In genomic region chr2:226424971-226425370, GRCh38 we compare ENCODE assay signal across 21 cellular contexts.
DNase-seq lines count a peak whose midpoint lies in the region; ATAC-seq, FAIRE-seq and TF ChIP-seq lines count a peak whose summit lies in the region.
"Had no signal": no experiment of that assay in that cellular context is flagged by ENCODE, and none has a peak within 500 bp of the region (broad histone marks: within the 10 kb centered on the region; RNA-seq: fewer than 3 reads in every experiment).

No MANE protein-coding gene starts in this region.

- POLR2A ChIA-PET in HepG2 (lab: Yijun Ruan, JAX) = no interaction called here

- peak overlapping the region; percentile 60 for H3K4me3 Mint-ChIP-seq in T-helper 17 cell
- H3K4me3 Mint-ChIP-seq: CD4-positive, CD25-positive, alpha-beta regulatory T cell; stimulated activated naive CD8-positive, alpha-beta T cell treated with anti-CD3 and anti-CD28 coated beads, Interleukin-15, Interleukin-2, amounts not matched to agents 100 ng/mL and 50 ng/mL, for 24 hours had no signal

- TF ChIP-seq EP300 in HepG2 (IDR thresholded peaks at IDR 0.05; ENCODE audit: low read depth in 2 of 2, low read length in 2 of 2) = no peak
- TF ChIP-seq EP300 in HepG2 (CRISPR knock-in tag; IDR thresholded peaks at IDR 0.05; ENCODE audit: borderline replicate concordance) = no peak

- dilution Hi-C loops in keratinocyte (cut with MboI; ENCODE audit: extremely low pct_ligation_motif_present, low sequenced_read_pairs) = no loop called here

- H3K9me3 ChIP-seq in HepG2 (ENCODE audit: low read length) (no peaks in the 10 kb centered on the region), right lobe of liver (no peaks in the 10 kb centered on the region), T-helper 17 cell (ENCODE audit: control insufficient read depth, low read length, poor library complexity, severe bottlenecking) (no peaks in the 10 kb centered on the region), keratinocyte (ENCODE audit: control insufficient read depth, low read depth, low read length) (no peaks in the 10 kb centered on the region), smooth muscle cell (replicated peaks; ENCODE audit: low read depth) (no peaks in the 10 kb centered on the region)
- H3K9me3 ChIP-seq: A549, upper lobe of left lung had no signal

- H3K27ac ChIP-seq in HepG2 (ENCODE audit: extremely low read length, insufficient read depth, low read length) = no peak overlapping the region
- H3K27ac ChIP-seq in right lobe of liver = no peak overlapping the region
- no peak overlapping the region for H3K27ac ChIP-seq in keratinocyte (ENCODE audit: control insufficient read depth, insufficient read depth, low read length)
- no peak overlapping the region for H3K27ac ChIP-seq in smooth muscle cell (ENCODE audit: low read depth)
- H3K27ac ChIP-seq: SK-N-MC, upper lobe of left lung had no signal

- FAIRE-seq in HepG2 (lab: Jason Lieb, UNC) (no peak), keratinocyte (lab: Jason Lieb, UNC) (peak; percentile 49)
- FAIRE-seq: A549 had no signal

- H3K9me1 ChIP-seq in keratinocyte (ENCODE audit: control insufficient read depth, extremely low read depth, insufficient read depth, low read length) = no peaks in the 10 kb centered on the region

- CTCF ChIA-PET in HepG2 (lab: Yijun Ruan, JAX; ENCODE audit: low intra/inter-chr PET ratio, low total read pairs) = no interaction called here

- no peak for TF ChIP-seq CTCF in HepG2 (CRISPR knock-in tag; IDR thresholded peaks at IDR 0.05)
- TF ChIP-seq CTCF in right lobe of liver (IDR thresholded peaks at IDR 0.05) = no peak
- no peak for TF ChIP-seq CTCF in keratinocyte (optimal IDR thresholded peaks at IDR 0.05 in 1 of 3, IDR thresholded peaks at IDR 0.05 in 1 of 3, conservative IDR thresholded peaks at IDR 0.05 in 1 of 3; ENCODE audit: extremely low read depth in 1 of 3, insufficient read depth in 2 of 3, low read length in 3 of 3)
- TF ChIP-seq CTCF in smooth muscle cell (IDR thresholded peaks at IDR 0.05; ENCODE audit: borderline replicate concordance, insufficient read depth, poor library complexity, severe bottlenecking) = no peak

- TF ChIP-seq RAD21 in HepG2 (CRISPR knock-in tag; IDR thresholded peaks at IDR 0.05) = no peak

- peak overlapping the region; percentile 6 for H3K27ac Mint-ChIP-seq in T-helper 17 cell
- H3K27ac Mint-ChIP-seq: CD4-positive, CD25-positive, alpha-beta regulatory T cell; IgD-negative memory B cell; stimulated activated naive CD8-positive, alpha-beta T cell treated with anti-CD3 and anti-CD28 coated beads, Interleukin-15, Interleukin-2, amounts not matched to agents 100 ng/mL and 50 ng/mL, for 24 hours had no signal

- 86% methylated on average over 3 of the region's 3 CpGs for WGBS in HepG2 (ENCODE audit: low lambda C conversion rate)
- WGBS in right lobe of liver (ENCODE audit: insufficient coverage, low coverage, low lambda C conversion rate, missing lambda C conversion rate) = 80% methylated on average over 3 of the region's 3 CpGs
- WGBS in smooth muscle cell (ENCODE audit: low lambda C conversion rate) = 63% methylated on average over 3 of the region's 3 CpGs

- H3K4me1 ChIP-seq in HepG2 (ENCODE audit: insufficient read depth, low read length) (peaks cover 38% of the 10 kb centered on the region), right lobe of liver (peaks cover 0 to 15% (median 0%) of the 10 kb centered on the region in 4 donors), keratinocyte (ENCODE audit: control insufficient read depth, extremely low read depth, insufficient read depth, low read length) (peaks cover 43% of the 10 kb centered on the region), smooth muscle cell (ENCODE audit: low read depth) (peaks cover 19% of the 10 kb centered on the region)

- in situ Hi-C loops in HepG2 (cut with HindIII; ENCODE audit: extremely low pct_ligation_motif_present, low pct_unique_long_range_greater_than_20kb) = no loop called here

- H3K4me2 ChIP-seq in HepG2 (ENCODE audit: low read depth, low read length) (no peak overlapping the region), keratinocyte (ENCODE audit: control insufficient read depth, extremely low read depth, insufficient read depth, low read depth, low read length) (no peak overlapping the region), smooth muscle cell (peak overlapping the region; percentile 25)
- H3K4me2 ChIP-seq: A549 had no signal

- DNase-seq in HepG2 (ENCODE audit: low spot score) = peak; percentile 45
- no peak for DNase-seq in right lobe of liver
- DNase-seq in T-helper 17 cell = no peak
- no peak for DNase-seq in keratinocyte (ENCODE audit: low read depth, low spot score)
- no peak for DNase-seq in smooth muscle cell (lab: John Stamatoyannopoulos, UW; ENCODE audit: unreplicated experiment)
- DNase-seq in stimulated activated CD4-positive, alpha-beta T cell treated with anti-CD3 and anti-CD28 coated beads, Interleukin-12 subunit alpha, Interleukin-12 subunit beta, amount 100 ng/mL, for 4 hours = no peak
- no peak for DNase-seq in SW480 (ENCODE audit: low spot score)
- DNase-seq: activated CD4-positive, alpha-beta T cell treated with anti-CD3 and anti-CD28 coated beads for 48 hours; activated CD8-positive, alpha-beta memory T cell treated with anti-CD3 and anti-CD28 coated beads, Interleukin-2, amount 50 U/mL, for 4 hours; activated effector memory CD4-positive, alpha-beta T cell treated with anti-CD3 and anti-CD28 coated beads, Interleukin-2, amount 50 U/mL, for 16 hours; CD4-positive, CD25-positive, alpha-beta regulatory T cell; hippocampal formation; NCI-H2081; NCI-H524 treated with DMSO at 0.1 percent for 48 hours; retina; upper lobe of left lung had no signal

- no peaks in the 10 kb centered on the region for H3F3A ChIP-seq in smooth muscle cell (ENCODE audit: low read depth)

- no TSS peak for BruUV-seq in HepG2 (replicated peaks; lab: Mats Ljungman, UMichigan)

- TF ChIP-seq POLR2A in HepG2 (IDR thresholded peaks at IDR 0.05; ENCODE audit: insufficient read depth in 1 of 2, low read depth in 2 of 2, low read length in 2 of 2) = no peak
- no peak for TF ChIP-seq POLR2A in right lobe of liver (IDR thresholded peaks at IDR 0.05)

- no peaks in the 10 kb centered on the region for H3K36me3 Mint-ChIP-seq in T-helper 17 cell (ENCODE audit: low read depth)
- H3K36me3 Mint-ChIP-seq: CD4-positive, CD25-positive, alpha-beta regulatory T cell; IgD-negative memory B cell had no signal

- H4K20me1 ChIP-seq in HepG2 (ENCODE audit: insufficient read depth, low read length) (no peaks in the 10 kb centered on the region), keratinocyte (ENCODE audit: control insufficient read depth, extremely low read depth, insufficient read depth, low read length) (no peaks in the 10 kb centered on the region), smooth muscle cell (ENCODE audit: low read depth) (no peaks in the 10 kb centered on the region)

- H3K9ac ChIP-seq in HepG2 (ENCODE audit: insufficient read depth, low read depth, low read length) = no peak overlapping the region
- H3K9ac ChIP-seq in keratinocyte (ENCODE audit: control insufficient read depth, extremely low read depth, insufficient read depth, low read length) = no peak overlapping the region
- H3K9ac ChIP-seq in smooth muscle cell (ENCODE audit: low read depth) = no peak overlapping the region

- no peaks in the 10 kb centered on the region for H3K79me2 ChIP-seq in HepG2 (ENCODE audit: insufficient read depth, low read length)
- H3K79me2 ChIP-seq in keratinocyte (ENCODE audit: control insufficient read depth, insufficient read depth, low read length) = no peaks in the 10 kb centered on the region
- H3K79me2 ChIP-seq in smooth muscle cell (ENCODE audit: low read depth) = no peaks in the 10 kb centered on the region

- H3K36me3 ChIP-seq in HepG2 (replicated peaks in 1 of 2; ENCODE audit: control insufficient read depth in 1 of 2, insufficient read depth in 2 of 2, low read length in 2 of 2) = no peaks in the 10 kb centered on the region
- no peaks in the 10 kb centered on the region for H3K36me3 ChIP-seq in right lobe of liver
- no peaks in the 10 kb centered on the region for H3K36me3 ChIP-seq in keratinocyte (ENCODE audit: control insufficient read depth in 2 of 2, extremely low read depth in 1 of 2, insufficient read depth in 2 of 2, low read length in 2 of 2)
- no peaks in the 10 kb centered on the region for H3K36me3 ChIP-seq in smooth muscle cell (ENCODE audit: low read depth)
- H3K36me3 ChIP-seq: upper lobe of left lung had no signal

- H3K4me1 Mint-ChIP-seq in T-helper 17 cell = peaks cover 22% of the 10 kb centered on the region

- intact Hi-C loops in HepG2 (cut with micrococcal nuclease; ENCODE audit: unreplicated experiment) = loop anchor here (10.0 kb wide), 1 partner anchor 380 kb away; no protein-coding TSS in a partner anchor
- intact Hi-C loops in right lobe of liver (cut with DNase I) = no loop called here

- no peak for ATAC-seq in HepG2
- no peak for ATAC-seq in right lobe of liver
- no peak for ATAC-seq in T-helper 17 cell
- ATAC-seq in GM21717 (IDR thresholded peaks at IDR 0.05; ENCODE audit: unreplicated experiment) = no peak
- ATAC-seq: A549 had no signal

- H3K27me3 ChIP-seq in HepG2 (ENCODE audit: control insufficient read depth in 1 of 2, insufficient read depth in 2 of 2, low read length in 2 of 2) (no peaks in the 10 kb centered on the region), right lobe of liver (no peaks in the 10 kb centered on the region), keratinocyte (ENCODE audit: control insufficient read depth, extremely low read depth, insufficient read depth, low read length) (no peaks in the 10 kb centered on the region), smooth muscle cell (ENCODE audit: low read depth) (no peaks in the 10 kb centered on the region)
- H3K27me3 ChIP-seq: upper lobe of left lung had no signal

- H3K4me3 ChIP-seq in HepG2 (replicated peaks in 1 of 3; ENCODE audit: insufficient read depth in 1 of 3, low read depth in 2 of 3, low read length in 3 of 3) (no peak overlapping the region), right lobe of liver (no peak overlapping the region), keratinocyte (ENCODE audit: control insufficient read depth in 2 of 3, extremely low read depth in 1 of 3, insufficient read depth in 2 of 3, low read depth in 1 of 3, low read length in 3 of 3) (no peak overlapping the region), smooth muscle cell (no peak overlapping the region)
- H3K4me3 ChIP-seq: A549, SK-N-MC, upper lobe of left lung had no signal

- H2AFZ ChIP-seq in HepG2 (ENCODE audit: low read length) (no peak overlapping the region), keratinocyte (ENCODE audit: control insufficient read depth, low read length) (no peak overlapping the region), smooth muscle cell (ENCODE audit: low read depth) (no peak overlapping the region)

- peaks cover 4% of the 10 kb centered on the region for H3K27me3 Mint-ChIP-seq in T-helper 17 cell
- H3K27me3 Mint-ChIP-seq: IgD-negative memory B cell had no signal

TF ChIP-seq in HepG2, 621 proteins besides CTCF, POLR2A, EP300 and RAD21 (continues in another document):
- TF ChIP-seq ZNF674 (CRISPR knock-in tag; IDR thresholded peaks at IDR 0.05; ENCODE audit: low read depth) = no peak
- TF ChIP-seq ZNF567 (CRISPR knock-in tag; IDR thresholded peaks at IDR 0.05; ENCODE audit: borderline replicate concordance) = no peak
- TF ChIP-seq MTF1 (CRISPR knock-in tag; IDR thresholded peaks at IDR 0.05) = no peak
- TF ChIP-seq SATB2 (CRISPR knock-in tag; IDR thresholded peaks at IDR 0.05) = no peak
- TF ChIP-seq NPAS2 (CRISPR knock-in tag; IDR thresholded peaks at IDR 0.05; ENCODE audit: borderline replicate concordance) = no peak
- TF ChIP-seq ZNF816 (CRISPR knock-in tag; IDR thresholded peaks at IDR 0.05; ENCODE audit: borderline replicate concordance) = no peak
